In genomic region chr19:1592023-1592754, GRCh38 we compare ENCODE assay signal across 8 cellular contexts. TPM values are rescaled to one million over a fixed set of nuclear protein-coding genes. Genes with fewer than 3 reads are reported as not detected.
DNase-seq lines count a peak whose midpoint lies in the region; ATAC-seq and TF ChIP-seq lines count a peak whose summit lies in the region.

No MANE protein-coding gene starts in this region.

- no peaks in the 10 kb centered on the region for H3K9me3 Mint-ChIP-seq in neural crest cell
- H3K9me3 Mint-ChIP-seq in stimulated activated naive CD8-positive, alpha-beta T cell treated with anti-CD3 and anti-CD28 coated beads, Interleukin-15, amount 100 ng/mL, for 72 hours: no peaks in the 10 kb centered on the region

- TF ChIP-seq EP300 in Ishikawa (IDR thresholded peaks at IDR 0.05; ENCODE audit: borderline replicate concordance): no peak

- peaks cover 5% of the 10 kb centered on the region for H3K36me3 Mint-ChIP-seq in neural crest cell (ENCODE audit: low read depth)

- no peaks in the 10 kb centered on the region for H3K9me3 ChIP-seq in DND-41 (ENCODE audit: insufficient read depth, low read length, severe bottlenecking)

- H3K9ac ChIP-seq in DND-41 (ENCODE audit: low read depth, low read length): peak overlapping the region; percentile 100

- peak overlapping the region; percentile 72 for H3K4me2 ChIP-seq in DND-41 (ENCODE audit: insufficient read depth, low read length)

- H3K79me2 ChIP-seq in DND-41 (ENCODE audit: insufficient read depth, low read length): peaks cover 54% of the 10 kb centered on the region

- no peak for TF ChIP-seq RAD21 in Ishikawa (IDR thresholded peaks at IDR 0.05; ENCODE audit: low read depth)

- peaks cover 8% of the 10 kb centered on the region for H3K27me3 Mint-ChIP-seq in neural crest cell (ENCODE audit: low read depth)
- no peaks in the 10 kb centered on the region for H3K27me3 Mint-ChIP-seq in stimulated activated naive CD8-positive, alpha-beta T cell treated with anti-CD3 and anti-CD28 coated beads, Interleukin-15, amount 100 ng/mL, for 72 hours

- H3K27ac Mint-ChIP-seq in neural crest cell (ENCODE audit: unreplicated experiment): peak overlapping the region; percentile 99
- H3K27ac Mint-ChIP-seq in stimulated activated naive CD8-positive, alpha-beta T cell treated with anti-CD3 and anti-CD28 coated beads, Interleukin-15, amount 100 ng/mL, for 72 hours: peak overlapping the region; percentile 94 to 97

- peak; percentile 82 for DNase-seq in DND-41
- peak; percentile 91 for DNase-seq in RKO (ENCODE audit: low spot score)
- DNase-seq in activated gamma-delta T cell (lab: John Stamatoyannopoulos, UW): peak; percentile 81
- DNase-seq in fibroblast of villous mesenchyme (ENCODE audit: low read depth): peak; percentile 90
- peak; percentile 77 for DNase-seq in neural crest cell (ENCODE audit: low read depth, low spot score)
- DNase-seq in stimulated activated naive CD8-positive, alpha-beta T cell treated with anti-CD3 and anti-CD28 coated beads, Interleukin-15, amount 100 ng/mL, for 72 hours: peak; percentile 86 to 90

- H3K36me3 ChIP-seq in DND-41 (ENCODE audit: insufficient read depth, low read length): peaks cover 41% of the 10 kb centered on the region

- TF ChIP-seq CTCF in DND-41 (IDR thresholded peaks at IDR 0.05; ENCODE audit: borderline replicate concordance, extremely low read depth, low read length, poor library complexity, severe bottlenecking) (no peak), fibroblast of villous mesenchyme (IDR thresholded peaks at IDR 0.05; ENCODE audit: insufficient read depth, low read depth, low read length) (no peak), neural crest cell (conservative IDR thresholded peaks at IDR 0.05) (no peak)

- H4K20me1 ChIP-seq in DND-41 (ENCODE audit: insufficient read depth, low read length): peaks cover 32% of the 10 kb centered on the region

- H3K27me3 ChIP-seq in DND-41 (ENCODE audit: insufficient read depth, low read length, poor library complexity): no peaks in the 10 kb centered on the region

- peak overlapping the region; percentile 79 for H2AFZ ChIP-seq in DND-41 (ENCODE audit: low read depth, low read length)

- peak; percentile 76 for ATAC-seq in DND-41 (ENCODE audit: insufficient read depth, low read depth)
- ATAC-seq in GM21576 (IDR thresholded peaks at IDR 0.05; ENCODE audit: unreplicated experiment): peak; percentile 61
- ATAC-seq in stimulated activated naive CD8-positive, alpha-beta T cell treated with anti-CD3 and anti-CD28 coated beads, Interleukin-15, amount 100 ng/mL, for 72 hours: peak; percentile 92

- H3K4me1 ChIP-seq in DND-41 (ENCODE audit: insufficient read depth, low read length): peaks cover 28% of the 10 kb centered on the region

- peak overlapping the region; percentile 95 for H3K4me3 Mint-ChIP-seq in neural crest cell
- peak overlapping the region; percentile 91 to 95 for H3K4me3 Mint-ChIP-seq in stimulated activated naive CD8-positive, alpha-beta T cell treated with anti-CD3 and anti-CD28 coated beads, Interleukin-15, amount 100 ng/mL, for 72 hours

- peak overlapping the region; percentile 84 to 89 for H3K4me3 ChIP-seq in DND-41 (ENCODE audit: low read depth in 1 of 2, low read length in 2 of 2)
- H3K4me3 ChIP-seq in fibroblast of villous mesenchyme (ENCODE audit: low read depth, low read length): peak overlapping the region; percentile 89

- peaks cover 27% of the 10 kb centered on the region for H3K4me1 Mint-ChIP-seq in neural crest cell
- peaks cover 35% of the 10 kb centered on the region for H3K4me1 Mint-ChIP-seq in stimulated activated naive CD8-positive, alpha-beta T cell treated with anti-CD3 and anti-CD28 coated beads, Interleukin-15, amount 100 ng/mL, for 72 hours

- H3K27ac ChIP-seq in DND-41 (ENCODE audit: low read length): peak overlapping the region; percentile 96

TF ChIP-seq in Ishikawa, 13 proteins besides CTCF, POLR2A, EP300 and RAD21:
- TF ChIP-seq CEBPB (IDR thresholded peaks at IDR 0.05) (no peak; the same call in 1 of the 2 replicates), NFIC (IDR thresholded peaks at IDR 0.05) (peak; percentile 4; the same call in 1 of the 2 replicates), REST (IDR thresholded peaks at IDR 0.05; ENCODE audit: low read depth) (0 out of 2 replicates have a peak, but pooled peaks have one; percentile 8), FOXM1 (IDR thresholded peaks at IDR 0.05; ENCODE audit: borderline replicate concordance, low read depth) (no peak), TEAD4 (IDR thresholded peaks at IDR 0.05) (no peak), USF1 (IDR thresholded peaks at IDR 0.05) (no peak), TAF1 (IDR thresholded peaks at IDR 0.05; ENCODE audit: low read depth) (peak; percentile 89), EGR1 (IDR thresholded peaks at IDR 0.05) (no peak), MAX (IDR thresholded peaks at IDR 0.05) (peak; percentile 98), CREB1 (IDR thresholded peaks at IDR 0.05; ENCODE audit: low read depth) (no peak), ZBTB7A (IDR thresholded peaks at IDR 0.05; ENCODE audit: low read depth) (no peak), TCF12 (IDR thresholded peaks at IDR 0.05; ENCODE audit: low read depth) (no peak), YY1 (IDR thresholded peaks at IDR 0.05; ENCODE audit: low read depth) (peak; percentile 79)

RNA-seq across cellular contexts. Expression of gene MBD3, which starts 0.5 kb away (rescaled TPM):
- total RNA-seq in fibroblast of villous mesenchyme (73.4 and 103 TPM in 2 replicates), neural crest cell (157 and 168 TPM in 2 replicates)

RNA-seq across cellular contexts. Expression of gene UQCR11, which starts 13.1 kb away (rescaled TPM):
- total RNA-seq in fibroblast of villous mesenchyme (49.3 and 53.5 TPM in 2 replicates), neural crest cell (149 and 165 TPM in 2 replicates)

RNA-seq across cellular contexts. Expression of gene MEX3D, which starts 24.1 kb away (rescaled TPM):
- total RNA-seq in fibroblast of villous mesenchyme (33.7 and 48.6 TPM in 2 replicates), neural crest cell (102 and 103 TPM in 2 replicates)

Comparison
In these comparisons a context has a peak if more than half of its experiments do, and no peak if none do; other contexts are left out.
1. Peak in every context shown above with its lines: DNase-seq, ATAC-seq, H3K4me3 ChIP-seq and H3K27ac ChIP-seq.